Comparison of ENCODE assay signal across 8 cellular contexts in the genomic region with DNA sequence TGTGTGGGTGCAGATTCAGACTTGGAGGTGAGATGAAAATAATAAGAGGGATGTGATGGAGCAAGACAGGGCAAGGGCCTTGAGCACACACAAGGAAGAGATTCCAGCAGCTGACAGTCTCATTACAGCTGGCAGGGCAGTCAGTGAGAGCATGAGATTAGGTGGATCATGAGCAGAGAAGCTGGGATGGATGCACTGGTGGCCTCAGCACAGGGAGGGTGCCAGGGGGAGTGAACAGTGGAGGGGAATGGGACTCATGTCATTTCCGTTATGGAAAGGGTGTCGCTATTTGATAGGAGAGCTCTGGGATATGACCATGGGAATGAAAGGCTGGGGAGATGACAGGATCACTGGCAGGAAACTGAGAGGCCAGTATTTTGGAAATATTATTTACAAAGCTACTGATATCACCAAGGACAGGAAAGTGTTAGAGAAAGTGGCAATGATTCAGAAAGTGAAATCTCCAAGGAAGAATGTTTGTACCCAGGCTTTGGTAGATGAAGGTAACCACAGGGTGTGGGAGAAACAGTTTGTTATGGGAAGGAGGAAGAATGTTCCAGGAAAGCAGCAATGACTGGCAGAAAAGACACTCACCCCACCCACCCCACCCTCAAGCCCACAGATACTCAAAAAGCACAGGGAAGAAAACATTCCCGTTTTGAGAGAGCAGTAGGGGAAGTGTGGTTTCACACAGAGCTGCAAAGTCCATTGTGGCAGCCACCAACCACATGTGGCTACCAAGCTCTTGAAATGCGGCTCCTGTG.
A peak's percentile ranks its signal among the peaks of the same experiment; 100 is the strongest.
DNase-seq lines count a peak whose midpoint lies in the region; ATAC-seq and TF ChIP-seq lines count a peak whose summit lies in the region.

No MANE protein-coding gene starts in this region.

- DNase-seq in AG20443 (ENCODE audit: low spot score) (peak; percentile 50), HFFc6 (peak; percentile 10), mammary epithelial cell (peak; percentile 62), lung (ENCODE audit: low spot score) (no peak), NCI-H345 treated with DMSO at 0.1 percent for 48 hours (lab: John Stamatoyannopoulos, UW; ENCODE audit: unreplicated experiment) (no peak), globus pallidus (ENCODE audit: low spot score) (no peak)

- peaks cover 39% of the 10 kb centered on the region for H3K4me1 Mint-ChIP-seq in HFFc6 (ENCODE audit: low read depth)

- H3K36me3 ChIP-seq in mammary epithelial cell (ENCODE audit: insufficient read depth, low read length) (no peaks in the 10 kb centered on the region), lung (ENCODE audit: control insufficient read depth in 2 of 2, insufficient read depth in 2 of 2, low read length in 2 of 2) (no peaks in the 10 kb centered on the region)

- TF ChIP-seq CTCF in HFFc6 (IDR thresholded peaks at IDR 0.05) (no peak), mammary epithelial cell (conservative IDR thresholded peaks at IDR 0.05 in 1 of 2, IDR thresholded peaks at IDR 0.05 in 1 of 2; ENCODE audit: extremely low read depth in 1 of 2, insufficient read depth in 1 of 2, low read depth in 1 of 2, low read length in 2 of 2) (no peak), lung (IDR thresholded peaks at IDR 0.05; ENCODE audit: control extremely low read depth, extremely low read depth) (no peak)

- no peak overlapping the region for H2AFZ ChIP-seq in mammary epithelial cell (ENCODE audit: low read depth, low read length)

- no TSS peak for BruUV-seq in mammary epithelial cell (replicated peaks; lab: Mats Ljungman, UMichigan)

- CTCF ChIA-PET in mammary epithelial cell (lab: Charles Lee; ENCODE audit: low non-redundant PET): no interaction called here

- no peak overlapping the region for H3K9ac ChIP-seq in mammary epithelial cell (ENCODE audit: insufficient read depth, low read length)

- H3K9me3 Mint-ChIP-seq in HFFc6: no peaks in the 10 kb centered on the region

- no peak overlapping the region for H3K4me3 Mint-ChIP-seq in HFFc6

- H4K20me1 ChIP-seq in mammary epithelial cell (ENCODE audit: insufficient read depth, low read length): no peaks in the 10 kb centered on the region

- H3K9me3 ChIP-seq in mammary epithelial cell (replicated peaks; ENCODE audit: insufficient read depth, low read length) (no peaks in the 10 kb centered on the region), lung (ENCODE audit: control insufficient read depth in 2 of 2, insufficient read depth in 1 of 2, low read length in 1 of 2) (no peaks in the 10 kb centered on the region)

- no peaks in the 10 kb centered on the region for H3K36me3 Mint-ChIP-seq in HFFc6 (ENCODE audit: low read depth)

- ATAC-seq in lung (ENCODE audit: insufficient read depth, low FRiP score) (peak; percentile 20), HG03457 (IDR thresholded peaks at IDR 0.05; ENCODE audit: unreplicated experiment) (no peak), GM18517 (IDR thresholded peaks at IDR 0.05; ENCODE audit: unreplicated experiment) (no peak)

- peak overlapping the region; percentile 29 for H3K27ac Mint-ChIP-seq in HFFc6

- intact Hi-C loops in mammary epithelial cell (cut with micrococcal nuclease): no loop called here

- H3K4me2 ChIP-seq in mammary epithelial cell (ENCODE audit: insufficient read depth, low read depth, low read length): no peak overlapping the region

- WGBS in mammary epithelial cell (ENCODE audit: low coverage, missing lambda C conversion rate): 87% methylated on average over 4 of the region's 4 CpGs
- 49 to 56% methylated on average over 4 of the region's 4 CpGs for WGBS in lung, 2 donors

- in situ Hi-C loops in mammary epithelial cell (cut with MboI; ENCODE audit: low sequenced_read_pairs in 2 of 2): loop anchor here in 1 of 2 donors (25.0 kb wide), 1 partner anchor 406 kb away; no protein-coding TSS in a partner anchor

- no peaks in the 10 kb centered on the region for H3K79me2 ChIP-seq in mammary epithelial cell (ENCODE audit: insufficient read depth, low read length)

- no peak overlapping the region for H3K27ac ChIP-seq in mammary epithelial cell (ENCODE audit: insufficient read depth, low read depth, low read length)
- peak overlapping the region in 1 of 2 donors; percentile 69 for H3K27ac ChIP-seq in lung (ENCODE audit: low read depth in 1 of 2, low read length in 1 of 2)

- H3K4me1 ChIP-seq in mammary epithelial cell (ENCODE audit: insufficient read depth, low read length) (no peaks in the 10 kb centered on the region), lung (ENCODE audit: control insufficient read depth in 2 of 2, insufficient read depth in 2 of 2, low read length in 2 of 2) (no peaks in the 10 kb centered on the region)

- H3K4me3 ChIP-seq in mammary epithelial cell (replicated peaks in 1 of 3; ENCODE audit: insufficient read depth in 1 of 3, low read depth in 2 of 3, low read length in 3 of 3) (no peak overlapping the region), lung (no peak overlapping the region)

- H3K27me3 Mint-ChIP-seq in HFFc6 (ENCODE audit: insufficient read depth): peaks cover 1% of the 10 kb centered on the region

- dilution Hi-C loops in mammary epithelial cell (cut with HindIII; ENCODE audit: low sequenced_read_pairs): no loop called here

- H3K27me3 ChIP-seq in mammary epithelial cell (ENCODE audit: insufficient read depth, low read length) (no peaks in the 10 kb centered on the region), lung (ENCODE audit: control insufficient read depth, insufficient read depth) (no peaks in the 10 kb centered on the region)

Comparison
In these comparisons a context has a peak if more than half of its experiments do, and no peak if none do; other contexts are left out.
1. DNase-seq: peak in AG20443 (single experiment), HFFc6 (single experiment) and mammary epithelial cell (single experiment); none in lung (single experiment), NCI-H345 treated with DMSO at 0.1 percent for 48 hours (single experiment) and globus pallidus (single experiment).